In genomic region chr17:7712111-7712771, GRCh38 we compare ENCODE assay signal across 16 cellular contexts. TPM values are rescaled to one million over a fixed set of nuclear protein-coding genes. Genes with fewer than 3 reads are reported as not detected.
DNase-seq lines count a peak whose midpoint lies in the region; ATAC-seq, FAIRE-seq and TF ChIP-seq lines count a peak whose summit lies in the region.
"Had no signal": no experiment of that assay in that cellular context is flagged by ENCODE, and none has a peak within 500 bp of the region (broad histone marks: within the 10 kb centered on the region; RNA-seq: fewer than 3 reads in every experiment).

No MANE protein-coding gene starts in this region.

- no peaks in the 10 kb centered on the region for H3K9me1 ChIP-seq in K562 (ENCODE audit: control insufficient read depth, insufficient read depth, low read length)

- H2BK15ac ChIP-seq in H9 (ENCODE audit: low read depth, low read length): no peak overlapping the region

- no peak for TF ChIP-seq CTCF in H9 (conservative IDR thresholded peaks at IDR 0.05)
- no peak for TF ChIP-seq CTCF in K562 (IDR thresholded peaks at IDR 0.05 in 2 of 3, conservative IDR thresholded peaks at IDR 0.05 in 1 of 3; ENCODE audit: insufficient read depth in 2 of 3, low read depth in 1 of 3, low read length in 3 of 3)
- TF ChIP-seq CTCF in lower leg skin (IDR thresholded peaks at IDR 0.05): no peak

- ATAC-seq in K562 (0 out of 3 replicates have a peak, but pooled peaks have one; percentile 9), naive B cell (ENCODE audit: low read depth in 2 of 2) (peak; percentile 40 to 52), HG03460 (IDR thresholded peaks at IDR 0.05; ENCODE audit: unreplicated experiment) (no peak)
- ATAC-seq: PC-3, sciatic nerve had no signal

- no peak overlapping the region for H3K4me3 ChIP-seq in K562
- no peak overlapping the region for H3K4me3 ChIP-seq in lower leg skin (ENCODE audit: low read depth, poor library complexity, severe bottlenecking)
- H3K4me3 ChIP-seq: testis had no signal

- no peak overlapping the region for H3K56ac ChIP-seq in H9 (ENCODE audit: insufficient read length, low read depth, low read length)

- peak in 2 of 3 experiments; percentile 67 to 79 for DNase-seq in NCI-H1417 (lab: John Stamatoyannopoulos, UW)
- DNase-seq in NCI-H1417 treated with DMSO at 0.1 percent for 48 hours (lab: John Stamatoyannopoulos, UW): no peak
- peak; percentile 68 for DNase-seq in H9
- no peak for DNase-seq in K562 (ENCODE audit: extremely low read depth in 1 of 4, low spot score in 3 of 4)
- DNase-seq in naive B cell: no peak
- DNase-seq in activated T-cell treated with anti-CD3 and anti-CD28 coated beads, Interleukin-2, amount 50 U/mL, for 24 hours: no peak
- no peak for DNase-seq in lower leg skin (ENCODE audit: low spot score in 2 of 2)
- DNase-seq: activated gamma-delta T cell treated with Interleukin-2 at 50 U/mL for 16 hours; PC-3; stimulated activated CD8-positive, alpha-beta memory T cell treated with anti-CD3 and anti-CD28 coated beads, Interleukin-4, amount 100 ng/mL, for 48 hours; testis had no signal

- H3K9me3 ChIP-seq in H9 (ENCODE audit: control insufficient read depth, low read depth, low read length): no peaks in the 10 kb centered on the region
- no peaks in the 10 kb centered on the region for H3K9me3 ChIP-seq in K562 (replicated peaks; ENCODE audit: control insufficient read depth, insufficient read depth, low read depth, low read length)
- H3K9me3 ChIP-seq: testis had no signal

- peaks cover 3% of the 10 kb centered on the region for H3K4me1 ChIP-seq in H9 (ENCODE audit: insufficient read depth, low read length)
- peaks cover 6 to 10% of the 10 kb centered on the region in 2 experiments; a peak in 3 of 5 replicates for H3K4me1 ChIP-seq in K562 (replicated peaks in 1 of 2; ENCODE audit: control insufficient read depth in 2 of 2, insufficient read depth in 2 of 2, low read length in 2 of 2)

- H3K9me3 Mint-ChIP-seq in H9 (no peaks in the 10 kb centered on the region), naive B cell (peaks cover 0 to 4% (median 0%) of the 10 kb centered on the region in 7 donors)
- no peaks in the 10 kb centered on the region for H3K9me3 Mint-ChIP-seq in activated T-cell treated with anti-CD3 and anti-CD28 coated beads, Interleukin-2, amount 50 U/mL, for 24 hours

- H3K4me2 ChIP-seq in H9 (ENCODE audit: insufficient read depth, insufficient read length, low read length): peak overlapping the region; percentile 5
- H3K4me2 ChIP-seq in K562 (ENCODE audit: insufficient read depth, low read length): no peak overlapping the region

- no TSS peak for BruUV-seq in K562 (replicated peaks; lab: Mats Ljungman, UMichigan)

- H4K20me1 ChIP-seq in H9 (ENCODE audit: control insufficient read depth, insufficient read depth, insufficient read length) (no peaks in the 10 kb centered on the region), K562 (replicated peaks; ENCODE audit: control insufficient read depth, insufficient read depth, low read length) (no peaks in the 10 kb centered on the region)

- peak overlapping the region in 1 of 2 experiments; percentile 43; a peak in 2 of 5 replicates for H3K4me3 Mint-ChIP-seq in H9
- no peak overlapping the region for H3K4me3 Mint-ChIP-seq in naive B cell
- no peak overlapping the region for H3K4me3 Mint-ChIP-seq in activated T-cell treated with anti-CD3 and anti-CD28 coated beads, Interleukin-2, amount 50 U/mL, for 24 hours

- no peak overlapping the region for H3K4ac ChIP-seq in H9 (ENCODE audit: low read depth, low read length)

- H3K9ac ChIP-seq in H9 (ENCODE audit: extremely low read depth, insufficient read length, low read length): no peak overlapping the region
- no peak overlapping the region for H3K9ac ChIP-seq in K562 (ENCODE audit: insufficient read depth in 1 of 2, low read depth in 2 of 2, low read length in 2 of 2)

- H3K23ac ChIP-seq in H9 (ENCODE audit: insufficient read length, low read depth, low read length): no peak overlapping the region

- H4K5ac ChIP-seq in H9 (ENCODE audit: insufficient read length, low read depth, low read length): no peak overlapping the region

- H3K23me2 ChIP-seq in H9 (ENCODE audit: insufficient read length, low read depth, low read length, poor library complexity, severe bottlenecking): peaks cover 5% of the 10 kb centered on the region

- H3K14ac ChIP-seq in H9 (ENCODE audit: insufficient read depth, low read length): no peak overlapping the region

- CTCF ChIA-PET in K562 (lab: Yijun Ruan, JAX; ENCODE audit: low intra/inter-chr PET ratio): no interaction called here

- no peaks in the 10 kb centered on the region for H3K79me1 ChIP-seq in H9 (ENCODE audit: insufficient read depth, low read depth, low read length, poor library complexity, severe bottlenecking)

- H4K8ac ChIP-seq in H9 (replicated peaks; ENCODE audit: insufficient read length, low read depth, low read length): no peak overlapping the region

- no peak overlapping the region for H2BK120ac ChIP-seq in H9 (ENCODE audit: low read depth, low read length, poor library complexity, severe bottlenecking)

- H3K27ac ChIP-seq in H9 (ENCODE audit: insufficient read length, low read depth, low read length) (no peak overlapping the region), K562 (ENCODE audit: extremely low read depth, low read depth, low read length) (no peak overlapping the region)
- H3K27ac ChIP-seq: testis had no signal

- H2BK5ac ChIP-seq in H9 (ENCODE audit: insufficient read length, low read length): no peak overlapping the region

- peaks cover 0 to 7% (median 0%) of the 10 kb centered on the region in 3 experiments; a peak in 3 of 7 replicates for H3K36me3 Mint-ChIP-seq in H9 (ENCODE audit: insufficient read depth in 1 of 3, low read depth in 3 of 3)
- peaks cover 0 to 7% of the 10 kb centered on the region in 2 donors for H3K36me3 Mint-ChIP-seq in naive B cell
- H3K36me3 Mint-ChIP-seq in activated T-cell treated with anti-CD3 and anti-CD28 coated beads, Interleukin-2, amount 50 U/mL, for 24 hours (ENCODE audit: low read depth): no peaks in the 10 kb centered on the region

- H3K27me3 ChIP-seq in H9 (ENCODE audit: insufficient read depth, low read length) (no peaks in the 10 kb centered on the region), K562 (ENCODE audit: control insufficient read depth in 2 of 2, insufficient read depth in 2 of 2, low read length in 2 of 2) (peaks cover 2 to 52% of the 10 kb centered on the region in 2 experiments; a peak in 4 of 5 replicates)
- H3K27me3 ChIP-seq: testis had no signal

- no CpG with 5 or more reads among the region's 19 CpGs for WGBS in H9 (ENCODE audit: extremely low coverage, insufficient read length, low lambda C conversion rate)
- 6% methylated on average over 14 of the region's 19 CpGs for WGBS in K562 (ENCODE audit: insufficient coverage, low coverage, missing lambda C conversion rate)
- WGBS in lower leg skin, 2 donors: 16 to 18% methylated on average over 18 to 19 of the region's 19 CpGs

- no peak overlapping the region for H3T11ph ChIP-seq in H9 (ENCODE audit: low read length)

- H4K91ac ChIP-seq in H9 (ENCODE audit: insufficient read length, low read depth, low read length): no peak overlapping the region

- H3K36me3 ChIP-seq in K562 (ENCODE audit: control insufficient read depth, insufficient read depth, low read length): no peaks in the 10 kb centered on the region

- no peak overlapping the region for H2AK5ac ChIP-seq in H9 (ENCODE audit: insufficient read length, low read length)

- no peak overlapping the region for H3K27ac Mint-ChIP-seq in H9
- peak overlapping the region in 1 of 6 donors; percentile 72 for H3K27ac Mint-ChIP-seq in naive B cell
- no peak overlapping the region for H3K27ac Mint-ChIP-seq in activated T-cell treated with anti-CD3 and anti-CD28 coated beads, Interleukin-2, amount 50 U/mL, for 24 hours

- H2BK20ac ChIP-seq in H9 (ENCODE audit: low read depth, low read length, poor library complexity, severe bottlenecking): no peak overlapping the region

- POLR2A ChIA-PET in K562 (lab: Yijun Ruan, JAX): interaction anchor here (2.6 to 3.5 kb wide), 2 partner anchors 8 to 25 kb away, joined by 12 to 13 read pairs; partner anchors contain the start of genes EFNB3 and TP53

- H3K79me2 ChIP-seq in H9 (ENCODE audit: insufficient read depth, low read length) (no peaks in the 10 kb centered on the region), K562 (ENCODE audit: control insufficient read depth, insufficient read depth, low read length) (no peaks in the 10 kb centered on the region)

- in situ Hi-C loops in K562 (cut with MboI): no loop called here

- FAIRE-seq in K562 (lab: Jason Lieb, UNC): no peak
- FAIRE-seq: A204.1, G401.6 had no signal

- no peak overlapping the region for H2AFZ ChIP-seq in H9 (ENCODE audit: low read length)
- no peak overlapping the region for H2AFZ ChIP-seq in K562 (ENCODE audit: low read depth, low read length)

- no peak for TF ChIP-seq EP300 in K562 (IDR thresholded peaks at IDR 0.05; ENCODE audit: low read length)

- H3K18ac ChIP-seq in H9 (ENCODE audit: insufficient read length, low read depth, low read length): no peak overlapping the region

- intact Hi-C loops in K562 (cut with micrococcal nuclease): no loop called here
- intact Hi-C loops in lower leg skin (cut with DNase I; ENCODE audit: low total_unique reads): no loop called here

- no peak for TF ChIP-seq POLR2A in K562 (conservative IDR thresholded peaks at IDR 0.05)
- TF ChIP-seq POLR2A in lower leg skin (IDR thresholded peaks at IDR 0.05): no peak

- no peak for TF ChIP-seq RAD21 in K562 (CRISPR knock-in tag; conservative IDR thresholded peaks at IDR 0.05 in 1 of 2, IDR thresholded peaks at IDR 0.05 in 1 of 2)

- no peak overlapping the region for H2BK12ac ChIP-seq in H9 (ENCODE audit: insufficient read length, low read depth, low read length)

- peaks cover 45% of the 10 kb centered on the region for H3K27me3 Mint-ChIP-seq in H9 (ENCODE audit: low read depth)
- H3K27me3 Mint-ChIP-seq in naive B cell: peaks cover 58 to 92% (median 88%) of the 10 kb centered on the region in 3 donors
- peaks cover 80% of the 10 kb centered on the region for H3K27me3 Mint-ChIP-seq in activated T-cell treated with anti-CD3 and anti-CD28 coated beads, Interleukin-2, amount 50 U/mL, for 24 hours

- H3K4me1 Mint-ChIP-seq in H9 (peaks cover 31 to 52% of the 10 kb centered on the region in 2 experiments), naive B cell (peaks cover 16 to 25% (median 21%) of the 10 kb centered on the region in 3 donors)
- peaks cover 13% of the 10 kb centered on the region for H3K4me1 Mint-ChIP-seq in activated T-cell treated with anti-CD3 and anti-CD28 coated beads, Interleukin-2, amount 50 U/mL, for 24 hours (ENCODE audit: low read depth)

RNA-seq across cellular contexts. Expression of gene DNAH2, which starts 5.3 kb away (rescaled TPM):
- total RNA-seq in H9 (2021) (0.15 and 0.22 TPM in 2 replicates), K562 (2014; rRNA removed) (not detected in 2 replicates), K562 (2014; rRNA removed; fragmentation: Illumina TruSeq; extraction: Trizol) (not detected in 2 replicates), K562 (2015; rRNA removed; fragmentation: Illumina TruSeq; extraction: Trizol) (not detected in 2 replicates), K562 (2021) (not detected in 2 replicates), lower leg skin (under 1 TPM in 3 of 4 donors, not detected in 1; under 0.01 to 0.10 (median 0.05) TPM)
- total RNA-seq in K562 (2011; cell fraction: chromatin; rRNA removed; ENCODE audit: low replicate concordance): 0.23 TPM in 1 of 2 replicates, not detected in the other
- under 0.01 TPM in 1 of 2 replicates, not detected in the other for total RNA-seq in K562 (2011; cell fraction: nucleolus; rRNA removed)
- total RNA-seq in K562 (2011; cell fraction: nucleoplasm; rRNA removed): 0.07 TPM in 1 of 2 replicates, not detected in the other
- polyA plus RNA-seq in K562 (2011; rRNA removed) (not detected in 2 replicates), K562 (2014; fragmentation: Illumina TruSeq; extraction: Trizol) (not detected in 2 replicates), K562 (2014; fragmentation: Nextera tagmentation; extraction: Ambion mirVana) (under 1 TPM in 1 of 2 experiments, not detected in 1; 0.03 TPM), K562 (2014; rRNA removed) (not detected in 2 replicates), naive B cell (ENCODE audit: low read depth in 6 of 6) (not detected)
- polyA plus RNA-seq in K562 (2011; cell fraction: cytosol; rRNA removed): not detected in 2 replicates
- polyA plus RNA-seq in K562 (2011; cell fraction: nucleus; rRNA removed): 0.03 TPM in 1 of 2 replicates, not detected in the other
- 0.03 TPM in 1 of 2 replicates, not detected in the other for polyA plus RNA-seq in K562 (2012)
- polyA minus RNA-seq in K562 (2011; rRNA and poly(A)+ RNA removed): not detected in 2 replicates
- polyA minus RNA-seq in K562 (2011; cell fraction: cytosol; rRNA and poly(A)+ RNA removed): not detected in 2 replicates
- under 0.01 TPM in 1 of 2 replicates, not detected in the other for polyA minus RNA-seq in K562 (2011; cell fraction: nucleus; rRNA and poly(A)+ RNA removed)
- total RNA-seq: HT1080 had no signal

RNA-seq across cellular contexts. Expression of gene EFNB3, which starts 7.2 kb away (rescaled TPM):
- total RNA-seq in H9 (2021) (11.3 and 11.4 TPM in 2 replicates), K562 (2014; rRNA removed) (0.04 TPM in 1 of 2 replicates, not detected in the other), K562 (2014; rRNA removed; fragmentation: Illumina TruSeq; extraction: Trizol) (not detected in 2 replicates), K562 (2015; rRNA removed; fragmentation: Illumina TruSeq; extraction: Trizol) (not detected in 2 replicates), K562 (2021) (not detected in 2 replicates), lower leg skin (1 to 10 TPM; 5.4 to 8.5 (median 7.6) TPM)
- total RNA-seq in K562 (2011; cell fraction: chromatin; rRNA removed; ENCODE audit: low replicate concordance): 0.16 and 0.19 TPM in 2 replicates
- 0.26 TPM in 1 of 2 replicates, not detected in the other for total RNA-seq in K562 (2011; cell fraction: nucleolus; rRNA removed)
- total RNA-seq in K562 (2011; cell fraction: nucleoplasm; rRNA removed): 0.07 and 0.46 TPM in 2 replicates
- polyA plus RNA-seq in K562 (2011; rRNA removed) (0.04 TPM in 1 of 2 replicates, not detected in the other), K562 (2014; fragmentation: Illumina TruSeq; extraction: Trizol) (not detected in 2 replicates), K562 (2014; fragmentation: Nextera tagmentation; extraction: Ambion mirVana) (not detected), K562 (2014; rRNA removed) (not detected in 2 replicates), naive B cell (ENCODE audit: low read depth in 6 of 6) (not detected)
- polyA plus RNA-seq in K562 (2011; cell fraction: cytosol; rRNA removed): 0.01 TPM in 1 of 2 replicates, not detected in the other
- 0.17 and 0.18 TPM in 2 replicates for polyA plus RNA-seq in K562 (2011; cell fraction: nucleus; rRNA removed)
- 0.03 TPM in 1 of 2 replicates, not detected in the other for polyA plus RNA-seq in K562 (2012)
- 0.07 TPM in 1 of 2 replicates, not detected in the other for polyA minus RNA-seq in K562 (2011; rRNA and poly(A)+ RNA removed)
- polyA minus RNA-seq in K562 (2011; cell fraction: cytosol; rRNA and poly(A)+ RNA removed): not detected in 2 replicates
- polyA minus RNA-seq in K562 (2011; cell fraction: nucleus; rRNA and poly(A)+ RNA removed): not detected in 2 replicates

RNA-seq across cellular contexts. Expression of gene WRAP53, which starts 24.0 kb away (rescaled TPM):
- 27.0 and 29.8 TPM in 2 replicates for total RNA-seq in H9 (2021)
- 8.2 and 18.4 TPM in 2 replicates for total RNA-seq in K562 (2011; cell fraction: chromatin; rRNA removed; ENCODE audit: low replicate concordance)
- total RNA-seq in K562 (2011; cell fraction: nucleolus; rRNA removed): 17.1 and 17.3 TPM in 2 replicates
- total RNA-seq in K562 (2011; cell fraction: nucleoplasm; rRNA removed): 9.5 and 13.7 TPM in 2 replicates
- total RNA-seq in K562 (2014; rRNA removed): 16.1 and 17.3 TPM in 2 replicates
- 8.2 and 9.1 TPM in 2 replicates for total RNA-seq in K562 (2014; rRNA removed; fragmentation: Illumina TruSeq; extraction: Trizol)
- total RNA-seq in K562 (2015; rRNA removed; fragmentation: Illumina TruSeq; extraction: Trizol): 12.7 and 13.4 TPM in 2 replicates
- 18.2 and 21.8 TPM in 2 replicates for total RNA-seq in K562 (2021)
- 8.9 and 11.9 TPM in 2 replicates for polyA plus RNA-seq in K562 (2011; rRNA removed)
- polyA plus RNA-seq in K562 (2011; cell fraction: cytosol; rRNA removed): 11.5 and 24.1 TPM in 2 replicates
- 14.9 and 24.3 TPM in 2 replicates for polyA plus RNA-seq in K562 (2011; cell fraction: nucleus; rRNA removed)
- 13.1 and 20.2 TPM in 2 replicates for polyA plus RNA-seq in K562 (2012)
- 14.9 and 15.3 TPM in 2 replicates for polyA plus RNA-seq in K562 (2014; fragmentation: Illumina TruSeq; extraction: Trizol)
- polyA plus RNA-seq in K562 (2014; fragmentation: Nextera tagmentation; extraction: Ambion mirVana): 1 to 10 TPM in 1 of 2 experiments, under 1 TPM in 1; 0.72 to 4.1 TPM
- polyA plus RNA-seq in K562 (2014; rRNA removed): 15.2 and 15.9 TPM in 2 replicates
- 5.2 and 8.3 TPM in 2 replicates for polyA minus RNA-seq in K562 (2011; rRNA and poly(A)+ RNA removed)
- 5.6 and 12.7 TPM in 2 replicates for polyA minus RNA-seq in K562 (2011; cell fraction: cytosol; rRNA and poly(A)+ RNA removed)
- 6.5 and 7.8 TPM in 2 replicates for polyA minus RNA-seq in K562 (2011; cell fraction: nucleus; rRNA and poly(A)+ RNA removed)
- 10 to 100 TPM in 5 of 6 donors, 1 to 10 TPM in 1; 3.2 to 14.9 (median 12.9) TPM for polyA plus RNA-seq in naive B cell (ENCODE audit: low read depth in 6 of 6)
- 1 to 10 TPM; 1.1 to 5.4 (median 4.5) TPM for total RNA-seq in lower leg skin

RNA-seq across cellular contexts. Expression of gene TP53, which starts 25.0 kb away (rescaled TPM):
- total RNA-seq in H9 (2021) (163 and 164 TPM in 2 replicates), K562 (2014; rRNA removed) (4.6 and 6.6 TPM in 2 replicates), K562 (2014; rRNA removed; fragmentation: Illumina TruSeq; extraction: Trizol) (5.3 and 6.2 TPM in 2 replicates), K562 (2015; rRNA removed; fragmentation: Illumina TruSeq; extraction: Trizol) (6.8 and 7.1 TPM in 2 replicates), K562 (2021) (10.6 and 11.0 TPM in 2 replicates), lower leg skin (10 to 100 TPM; 42.8 to 57.3 (median 50.8) TPM)
- 51.9 and 81.8 TPM in 2 replicates for total RNA-seq in K562 (2011; cell fraction: chromatin; rRNA removed; ENCODE audit: low replicate concordance)
- 41.2 and 53.7 TPM in 2 replicates for total RNA-seq in K562 (2011; cell fraction: nucleolus; rRNA removed)
- total RNA-seq in K562 (2011; cell fraction: nucleoplasm; rRNA removed): 66.0 and 80.9 TPM in 2 replicates
- polyA plus RNA-seq in K562 (2011; rRNA removed) (14.0 and 18.7 TPM in 2 replicates), K562 (2014; fragmentation: Illumina TruSeq; extraction: Trizol) (9.2 and 9.9 TPM in 2 replicates), K562 (2014; fragmentation: Nextera tagmentation; extraction: Ambion mirVana) (1 to 10 TPM; 2.8 to 3.4 TPM), K562 (2014; rRNA removed) (12.5 and 17.7 TPM in 2 replicates), naive B cell (ENCODE audit: low read depth in 6 of 6) (10 to 100 TPM; 25.2 to 53.9 (median 47.7) TPM)
- 15.6 and 16.9 TPM in 2 replicates for polyA plus RNA-seq in K562 (2011; cell fraction: cytosol; rRNA removed)
- polyA plus RNA-seq in K562 (2011; cell fraction: nucleus; rRNA removed): 33.1 and 41.0 TPM in 2 replicates
- 7.6 and 13.1 TPM in 2 replicates for polyA plus RNA-seq in K562 (2012)
- polyA minus RNA-seq in K562 (2011; rRNA and poly(A)+ RNA removed): 7.7 and 10.0 TPM in 2 replicates
- 3.4 and 4.0 TPM in 2 replicates for polyA minus RNA-seq in K562 (2011; cell fraction: cytosol; rRNA and poly(A)+ RNA removed)
- polyA minus RNA-seq in K562 (2011; cell fraction: nucleus; rRNA and poly(A)+ RNA removed): 10.4 and 13.4 TPM in 2 replicates

Comparison
In these comparisons a context has a peak if more than half of its experiments do, and no peak if none do; other contexts are left out.
1. DNase-seq: peak in NCI-H1417 (2 of 3) and H9 (single experiment); none in NCI-H1417 treated with DMSO at 0.1 percent for 48 hours (single experiment), K562 (0 of 4), naive B cell (single experiment), activated T-cell treated with anti-CD3 and anti-CD28 coated beads, Interleukin-2, amount 50 U/mL, for 24 hours (single experiment) and lower leg skin (0 of 2).